In genomic region chr3:40453933-40454332, GRCh38 we compare ENCODE assay signal across 8 cellular contexts. TPM values are rescaled to one million over a fixed set of nuclear protein-coding genes. Genes with fewer than 3 reads are reported as not detected.
DNase-seq lines count a peak whose midpoint lies in the region; FAIRE-seq and TF ChIP-seq lines count a peak whose summit lies in the region.

No MANE protein-coding gene starts in this region.

- intact Hi-C loops in activated CD4-positive, alpha-beta T cell treated with anti-CD3 and anti-CD28 coated beads, Interleukin-2, amount 10 ng/mL, durations not matched to agents 24 days and 14 days (cut with micrococcal nuclease): loop anchor here (1.0 to 5.0 kb wide), 5 partner anchors 23 to 145 kb away; partner anchors contain the start of genes EIF1B, ZNF619, ZNF620 and ZNF621
- intact Hi-C loops in activated T-helper 1 cell treated with anti-CD3 and anti-CD28 coated beads, Interleukin-12 subunit alpha, Interleukin-12 subunit beta, Interleukin-2, Interleukin-4 antibody, amounts not matched to agents 30 ng/mL and 10 ng/mL and 1 ng/mL, durations not matched to agents 14 hours and 24 hours and 36 hours (cut with micrococcal nuclease): loop anchor here (1.0 to 2.0 kb wide), 6 partner anchors 23 to 1559 kb away; partner anchors contain the start of genes EIF1B, ULK4, ZNF619 and ZNF620
- intact Hi-C loops in kidney (cut with DNase I): no loop called here

- TF ChIP-seq CTCF in kidney (IDR thresholded peaks at IDR 0.05; ENCODE audit: borderline replicate concordance, extremely low read depth, insufficient read depth) (no peak), GM20000 (IDR thresholded peaks at IDR 0.05; ENCODE audit: extremely low read depth, missing control alignments) (no peak)

- H3K9me3 Mint-ChIP-seq in activated CD4-positive, alpha-beta T cell treated with anti-CD3 and anti-CD28 coated beads, Interleukin-2, amount 10 ng/mL, durations not matched to agents 24 days and 14 days: no peaks in the 10 kb centered on the region
- no peaks in the 10 kb centered on the region for H3K9me3 Mint-ChIP-seq in activated T-helper 1 cell treated with anti-CD3 and anti-CD28 coated beads, Interleukin-12 subunit alpha, Interleukin-12 subunit beta, Interleukin-2, Interleukin-4 antibody, amounts not matched to agents 30 ng/mL and 10 ng/mL and 1 ng/mL, durations not matched to agents 14 hours and 24 hours and 36 hours

- H3K4me1 ChIP-seq in kidney (ENCODE audit: control insufficient read depth in 1 of 2, insufficient read depth in 1 of 2, low read depth in 1 of 2, low read length in 2 of 2) (peaks cover 14 to 16% of the 10 kb centered on the region in 2 donors), subcutaneous abdominal adipose tissue (ENCODE audit: control insufficient read depth in 5 of 5, insufficient read depth in 5 of 5, low read length in 5 of 5) (peaks cover 0 to 39% (median 36%) of the 10 kb centered on the region in 5 donors)

- H3K27me3 ChIP-seq in subcutaneous abdominal adipose tissue (ENCODE audit: control insufficient read depth in 5 of 5, insufficient read depth in 4 of 5, low read length in 5 of 5): no peaks in the 10 kb centered on the region

- H3K4me3 Mint-ChIP-seq in activated CD4-positive, alpha-beta T cell treated with anti-CD3 and anti-CD28 coated beads, Interleukin-2, amount 10 ng/mL, durations not matched to agents 24 days and 14 days: peak overlapping the region; percentile 93
- peak overlapping the region; percentile 91 for H3K4me3 Mint-ChIP-seq in activated T-helper 1 cell treated with anti-CD3 and anti-CD28 coated beads, Interleukin-12 subunit alpha, Interleukin-12 subunit beta, Interleukin-2, Interleukin-4 antibody, amounts not matched to agents 30 ng/mL and 10 ng/mL and 1 ng/mL, durations not matched to agents 14 hours and 24 hours and 36 hours

- H3K9me3 ChIP-seq in kidney (ENCODE audit: control insufficient read depth in 1 of 2, low read length in 2 of 2) (no peaks in the 10 kb centered on the region), subcutaneous abdominal adipose tissue (ENCODE audit: control insufficient read depth in 5 of 5, low read length in 5 of 5) (no peaks in the 10 kb centered on the region)

- H3K4me1 Mint-ChIP-seq in activated CD4-positive, alpha-beta T cell treated with anti-CD3 and anti-CD28 coated beads, Interleukin-2, amount 10 ng/mL, durations not matched to agents 24 days and 14 days: peaks cover 30% of the 10 kb centered on the region
- peaks cover 49% of the 10 kb centered on the region for H3K4me1 Mint-ChIP-seq in activated T-helper 1 cell treated with anti-CD3 and anti-CD28 coated beads, Interleukin-12 subunit alpha, Interleukin-12 subunit beta, Interleukin-2, Interleukin-4 antibody, amounts not matched to agents 30 ng/mL and 10 ng/mL and 1 ng/mL, durations not matched to agents 14 hours and 24 hours and 36 hours (ENCODE audit: low read depth)

- H3K27me3 Mint-ChIP-seq in activated CD4-positive, alpha-beta T cell treated with anti-CD3 and anti-CD28 coated beads, Interleukin-2, amount 10 ng/mL, durations not matched to agents 24 days and 14 days: peaks cover 2% of the 10 kb centered on the region
- no peaks in the 10 kb centered on the region for H3K27me3 Mint-ChIP-seq in activated T-helper 1 cell treated with anti-CD3 and anti-CD28 coated beads, Interleukin-12 subunit alpha, Interleukin-12 subunit beta, Interleukin-2, Interleukin-4 antibody, amounts not matched to agents 30 ng/mL and 10 ng/mL and 1 ng/mL, durations not matched to agents 14 hours and 24 hours and 36 hours (ENCODE audit: insufficient read depth)

- H3K27ac ChIP-seq in kidney (ENCODE audit: low read depth in 2 of 2, low read length in 2 of 2): no peak overlapping the region
- H3K27ac ChIP-seq in subcutaneous abdominal adipose tissue (ENCODE audit: low read depth, low read length): peak overlapping the region; percentile 83

- H3K4me3 ChIP-seq in kidney (ENCODE audit: low read length in 2 of 2) (peak overlapping the region; percentile 77 to 93), subcutaneous abdominal adipose tissue (ENCODE audit: low read depth in 1 of 5, low read length in 5 of 5) (peak overlapping the region in 1 of 5 donors; percentile 95)

- FAIRE-seq in kidney (lab: Jason Lieb, UNC): no peak

- peaks cover 3 to 18% of the 10 kb centered on the region in 2 donors for H3K36me3 ChIP-seq in kidney (ENCODE audit: control insufficient read depth in 1 of 2, insufficient read depth in 2 of 2, low read length in 2 of 2)
- H3K36me3 ChIP-seq in subcutaneous abdominal adipose tissue (ENCODE audit: control insufficient read depth in 5 of 5, insufficient read depth in 5 of 5, low read length in 5 of 5): peaks cover under 1 to 24% (median 12%) of the 10 kb centered on the region in 5 donors

- no peak overlapping the region for H3K9ac ChIP-seq in kidney (ENCODE audit: low read length in 2 of 2)
- peak overlapping the region in 3 of 5 donors; percentile 56 to 94 (median 84) for H3K9ac ChIP-seq in subcutaneous abdominal adipose tissue (ENCODE audit: low read length in 5 of 5)

- peaks cover 22% of the 10 kb centered on the region for H3K36me3 Mint-ChIP-seq in activated CD4-positive, alpha-beta T cell treated with anti-CD3 and anti-CD28 coated beads, Interleukin-2, amount 10 ng/mL, durations not matched to agents 24 days and 14 days (ENCODE audit: low read depth)
- peaks cover 17% of the 10 kb centered on the region for H3K36me3 Mint-ChIP-seq in activated T-helper 1 cell treated with anti-CD3 and anti-CD28 coated beads, Interleukin-12 subunit alpha, Interleukin-12 subunit beta, Interleukin-2, Interleukin-4 antibody, amounts not matched to agents 30 ng/mL and 10 ng/mL and 1 ng/mL, durations not matched to agents 14 hours and 24 hours and 36 hours (ENCODE audit: low read depth)

- no peak overlapping the region for H3K27ac Mint-ChIP-seq in activated CD4-positive, alpha-beta T cell treated with anti-CD3 and anti-CD28 coated beads, Interleukin-2, amount 10 ng/mL, durations not matched to agents 24 days and 14 days
- no peak overlapping the region for H3K27ac Mint-ChIP-seq in activated T-helper 1 cell treated with anti-CD3 and anti-CD28 coated beads, Interleukin-12 subunit alpha, Interleukin-12 subunit beta, Interleukin-2, Interleukin-4 antibody, amounts not matched to agents 30 ng/mL and 10 ng/mL and 1 ng/mL, durations not matched to agents 14 hours and 24 hours and 36 hours

- no peak for DNase-seq in activated CD4-positive, alpha-beta T cell treated with anti-CD3 and anti-CD28 coated beads, Interleukin-2, amount 10 ng/mL, durations not matched to agents 24 days and 14 days
- no peak for DNase-seq in activated CD4-positive, alpha-beta T cell treated with anti-CD3 and anti-CD28 coated beads for 48 hours
- DNase-seq in activated T-helper 1 cell treated with anti-CD3 and anti-CD28 coated beads, Interleukin-12 subunit alpha, Interleukin-12 subunit beta, Interleukin-2, Interleukin-4 antibody, amounts not matched to agents 30 ng/mL and 10 ng/mL and 1 ng/mL, durations not matched to agents 14 hours and 24 hours and 36 hours (ENCODE audit: low spot score): no peak
- no peak for DNase-seq in kidney
- DNase-seq in HuH-7 (ENCODE audit: low spot score): no peak
- no peak for DNase-seq in GM20000 (ENCODE audit: low spot score)
- no peak for DNase-seq in midbrain (lab: John Stamatoyannopoulos, UW)

RNA-seq across cellular contexts. Expression of gene RPL14, which starts 3.2 kb away (rescaled TPM):
- 2,598 and 2,688 TPM in 2 replicates for total RNA-seq in activated CD4-positive, alpha-beta T cell treated with anti-CD3 and anti-CD28 coated beads, Interleukin-2, amount 10 ng/mL, durations not matched to agents 24 days and 14 days
- total RNA-seq in activated T-helper 1 cell treated with anti-CD3 and anti-CD28 coated beads, Interleukin-12 subunit alpha, Interleukin-12 subunit beta, Interleukin-2, Interleukin-4 antibody, amounts not matched to agents 30 ng/mL and 10 ng/mL and 1 ng/mL, durations not matched to agents 14 hours and 24 hours and 36 hours: 2,245 and 2,326 TPM in 2 replicates
- total RNA-seq in kidney: 1,497 TPM
- 778 TPM for polyA plus RNA-seq in kidney (ENCODE audit: insufficient read depth, low read depth, low replicate concordance)

RNA-seq across cellular contexts. Expression of gene ZNF619, which starts 23.0 kb away (rescaled TPM):
- total RNA-seq in activated CD4-positive, alpha-beta T cell treated with anti-CD3 and anti-CD28 coated beads, Interleukin-2, amount 10 ng/mL, durations not matched to agents 24 days and 14 days: 6.1 and 8.4 TPM in 2 replicates
- 7.1 and 8.2 TPM in 2 replicates for total RNA-seq in activated T-helper 1 cell treated with anti-CD3 and anti-CD28 coated beads, Interleukin-12 subunit alpha, Interleukin-12 subunit beta, Interleukin-2, Interleukin-4 antibody, amounts not matched to agents 30 ng/mL and 10 ng/mL and 1 ng/mL, durations not matched to agents 14 hours and 24 hours and 36 hours
- total RNA-seq in kidney: 9.0 TPM
- polyA plus RNA-seq in kidney (ENCODE audit: insufficient read depth, low read depth, low replicate concordance): 1.4 TPM

RNA-seq across cellular contexts. Expression of gene ZNF620, which starts 51.9 kb away (rescaled TPM):
- total RNA-seq in activated CD4-positive, alpha-beta T cell treated with anti-CD3 and anti-CD28 coated beads, Interleukin-2, amount 10 ng/mL, durations not matched to agents 24 days and 14 days: 4.9 and 5.6 TPM in 2 replicates
- 5.5 and 6.0 TPM in 2 replicates for total RNA-seq in activated T-helper 1 cell treated with anti-CD3 and anti-CD28 coated beads, Interleukin-12 subunit alpha, Interleukin-12 subunit beta, Interleukin-2, Interleukin-4 antibody, amounts not matched to agents 30 ng/mL and 10 ng/mL and 1 ng/mL, durations not matched to agents 14 hours and 24 hours and 36 hours
- total RNA-seq in kidney: 6.9 TPM
- 2.8 TPM for polyA plus RNA-seq in kidney (ENCODE audit: insufficient read depth, low read depth, low replicate concordance)

Comparison
In these comparisons a context has a peak if more than half of its experiments do, and no peak if none do; other contexts are left out.
1. H3K9ac ChIP-seq: peak in subcutaneous abdominal adipose tissue (3 of 5); none in kidney (0 of 2).